ENCODE assay signal across 8 cellular contexts in the genomic region with DNA sequence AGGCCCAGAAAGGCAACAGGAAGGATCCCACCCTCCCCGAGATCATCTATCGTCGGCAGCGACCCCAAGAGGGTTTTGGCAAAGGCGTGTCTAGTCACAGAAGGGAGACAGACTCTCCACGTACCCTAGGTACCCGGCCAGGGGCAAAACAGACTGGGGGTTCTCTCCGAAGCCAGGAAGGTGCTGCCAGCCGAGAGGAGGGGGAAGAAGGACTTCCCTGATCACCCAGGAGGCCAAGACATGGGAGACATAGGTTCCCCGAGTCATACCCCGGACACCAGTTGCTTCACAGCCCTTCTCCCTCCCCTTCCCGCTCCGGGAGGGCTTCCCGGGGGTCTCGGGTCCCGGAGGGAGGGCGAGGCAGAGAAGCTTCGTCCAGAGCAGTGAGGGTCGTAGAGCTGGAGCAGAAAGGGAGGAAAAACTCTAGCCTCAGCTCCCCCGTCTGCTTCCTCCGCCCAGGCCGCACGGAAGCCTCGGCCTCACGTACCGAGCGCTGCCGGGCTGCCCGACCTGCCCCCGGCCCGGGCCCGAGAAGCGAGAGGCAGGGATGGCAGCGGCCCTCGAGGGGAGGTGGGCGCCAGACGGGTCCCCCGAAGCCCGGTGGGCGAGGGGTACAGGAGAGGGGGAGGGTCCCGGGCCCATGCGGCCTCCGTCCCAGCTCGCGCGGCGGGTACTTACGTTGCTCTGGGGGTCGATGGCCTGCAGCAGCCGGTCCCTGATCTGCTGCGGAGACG. TPM values are rescaled to one million over a fixed set of nuclear protein-coding genes. Genes with fewer than 3 reads are reported as not detected.
A peak's percentile ranks its signal among the peaks of the same experiment; 100 is the strongest.
DNase-seq lines count a peak whose midpoint lies in the region; ATAC-seq lines count a peak whose summit lies in the region.

No MANE protein-coding gene starts in this region.

- H3K14ac ChIP-seq in neuronal stem cell (ENCODE audit: low read length): no peak overlapping the region

- no peak overlapping the region for H4K91ac ChIP-seq in neuronal stem cell (ENCODE audit: low read depth, low read length, poor library complexity)

- H4K8ac ChIP-seq in neuronal stem cell (ENCODE audit: low read depth, low read length): no peak overlapping the region

- peak overlapping the region; percentile 84 for H3K4me3 ChIP-seq in CD4-positive, CD25-positive, alpha-beta regulatory T cell (ENCODE audit: low read depth, low read length)
- H3K4me3 ChIP-seq in esophagus (ENCODE audit: low read depth in 1 of 2, low read length in 2 of 2): peak overlapping the region; percentile 95 to 97
- peak overlapping the region; percentile 90 to 96 for H3K4me3 ChIP-seq in neuronal stem cell (ENCODE audit: low read length in 2 of 2)

- no peaks in the 10 kb centered on the region for H3K27me3 ChIP-seq in CD4-positive, CD25-positive, alpha-beta regulatory T cell (ENCODE audit: control insufficient read depth, insufficient read depth, low read length)
- H3K27me3 ChIP-seq in esophagus (ENCODE audit: control insufficient read depth in 1 of 2, insufficient read depth in 2 of 2, low read length in 2 of 2) (no peaks in the 10 kb centered on the region), neuronal stem cell (ENCODE audit: control insufficient read depth in 3 of 3, insufficient read depth in 3 of 3, low read depth in 1 of 3, low read length in 3 of 3) (no peaks in the 10 kb centered on the region)

- H3K4ac ChIP-seq in neuronal stem cell (ENCODE audit: low read length): no peak overlapping the region

- H2BK5ac ChIP-seq in neuronal stem cell (ENCODE audit: low read length): peak overlapping the region; percentile 26

- H3K4me1 ChIP-seq in CD4-positive, CD25-positive, alpha-beta regulatory T cell (ENCODE audit: control insufficient read depth, insufficient read depth, low read length, poor library complexity, severe bottlenecking): peaks cover 36% of the 10 kb centered on the region
- H3K4me1 ChIP-seq in esophagus (ENCODE audit: control insufficient read depth in 2 of 2, insufficient read depth in 2 of 2, low read length in 1 of 2): peaks cover 2 to 4% of the 10 kb centered on the region in 2 donors
- peaks cover 0 to 12% of the 10 kb centered on the region in 2 donors for H3K4me1 ChIP-seq in neuronal stem cell (ENCODE audit: control insufficient read depth in 2 of 2, insufficient read depth in 1 of 2, low read depth in 1 of 2, low read length in 2 of 2)

- H2BK120ac ChIP-seq in neuronal stem cell (ENCODE audit: low read depth, low read length): no peak overlapping the region

- H3K27ac ChIP-seq in CD4-positive, CD25-positive, alpha-beta regulatory T cell (ENCODE audit: insufficient read depth, low read length, poor library complexity, severe bottlenecking): peak overlapping the region; percentile 69
- H3K27ac ChIP-seq in esophagus (ENCODE audit: low read depth in 2 of 2, low read length in 1 of 2) (peak overlapping the region; percentile 78 to 81), neuronal stem cell (replicated peaks; ENCODE audit: low read length) (no peak overlapping the region)

- H2AK5ac ChIP-seq in neuronal stem cell (ENCODE audit: low read depth, low read length): peak overlapping the region; percentile 92

- ATAC-seq in CD4-positive, CD25-positive, alpha-beta regulatory T cell (ENCODE audit: low read depth in 2 of 2): no peak
- ATAC-seq in HG02763 (IDR thresholded peaks at IDR 0.05; ENCODE audit: unreplicated experiment): peak; percentile 6
- ATAC-seq in HG02938 (IDR thresholded peaks at IDR 0.05; ENCODE audit: unreplicated experiment): no peak
- ATAC-seq in HG03095 (IDR thresholded peaks at IDR 0.05; ENCODE audit: unreplicated experiment): no peak

- H3K36me3 Mint-ChIP-seq in CD4-positive, CD25-positive, alpha-beta regulatory T cell: peaks cover 11% of the 10 kb centered on the region

- peaks cover 26% of the 10 kb centered on the region for H3K36me3 ChIP-seq in CD4-positive, CD25-positive, alpha-beta regulatory T cell (ENCODE audit: control insufficient read depth, insufficient read depth, low read length)
- H3K36me3 ChIP-seq in esophagus (ENCODE audit: control insufficient read depth in 2 of 2, insufficient read depth in 2 of 2, low read length in 1 of 2) (peaks cover 5 to 8% of the 10 kb centered on the region in 2 donors), neuronal stem cell (replicated peaks in 1 of 2; ENCODE audit: control insufficient read depth in 2 of 2, insufficient read depth in 2 of 2, low read length in 2 of 2) (peaks cover 7 to 46% of the 10 kb centered on the region in 2 donors)

- H3K9me3 Mint-ChIP-seq in CD4-positive, CD25-positive, alpha-beta regulatory T cell: peaks cover 0 to 1% (median 0%) of the 10 kb centered on the region in 7 donors

- peak overlapping the region; percentile 91 to 95 (median 92) for H3K4me3 Mint-ChIP-seq in CD4-positive, CD25-positive, alpha-beta regulatory T cell

- peak overlapping the region; percentile 88 to 92 (median 92) for H3K27ac Mint-ChIP-seq in CD4-positive, CD25-positive, alpha-beta regulatory T cell

- no peaks in the 10 kb centered on the region for H3K9me3 ChIP-seq in CD4-positive, CD25-positive, alpha-beta regulatory T cell (ENCODE audit: control insufficient read depth in 2 of 2, low read length in 2 of 2)
- no peaks in the 10 kb centered on the region for H3K9me3 ChIP-seq in esophagus (ENCODE audit: control insufficient read depth in 2 of 2, insufficient read depth in 1 of 2, low read depth in 1 of 2, low read length in 1 of 2)
- H3K9me3 ChIP-seq in neuronal stem cell (replicated peaks in 1 of 2; ENCODE audit: control insufficient read depth in 2 of 2, insufficient read depth in 1 of 2, low read depth in 1 of 2, low read length in 2 of 2): no peaks in the 10 kb centered on the region

- H2BK12ac ChIP-seq in neuronal stem cell (ENCODE audit: low read length): no peak overlapping the region

- peaks cover 17 to 60% (median 42%) of the 10 kb centered on the region in 4 donors for H3K4me1 Mint-ChIP-seq in CD4-positive, CD25-positive, alpha-beta regulatory T cell

- H2AFZ ChIP-seq in neuronal stem cell (ENCODE audit: low read length): peak overlapping the region; percentile 84

- H3K9ac ChIP-seq in neuronal stem cell (ENCODE audit: low read depth, low read length, poor library complexity): peak overlapping the region; percentile 97

- H2BK15ac ChIP-seq in neuronal stem cell (ENCODE audit: low read length): no peak overlapping the region

- peak overlapping the region; percentile 86 for H3K18ac ChIP-seq in neuronal stem cell (ENCODE audit: low read length)

- 0 to 1% methylated on average over 39 to 52 of the region's 52 CpGs for WGBS in esophagus, 2 donors
- WGBS in neuronal stem cell (ENCODE audit: extremely low coverage in 2 of 2, insufficient read length in 2 of 2, insufficient replicate concordance in 1 of 2), 2 donors: no CpG with 5 or more reads among the region's 52 CpGs

- H3K23ac ChIP-seq in neuronal stem cell (ENCODE audit: low read depth, low read length, poor library complexity): no peak overlapping the region

- H3K79me1 ChIP-seq in neuronal stem cell (ENCODE audit: low read depth, low read length): peaks cover 9% of the 10 kb centered on the region

- DNase-seq in CD4-positive, CD25-positive, alpha-beta regulatory T cell: peak in 2 of 3 donors; percentile 19 to 23
- peak; percentile 9 to 16 for DNase-seq in activated CD4-positive, alpha-beta T cell treated with anti-CD3 and anti-CD28 coated beads, Interleukin-2, amount 50 U/mL, for 48 hours
- DNase-seq in neuronal stem cell (ENCODE audit: low spot score) (peak; percentile 17), Ammon's horn (ENCODE audit: low spot score) (no peak)

- peak overlapping the region; percentile 84 for H3K4me2 ChIP-seq in neuronal stem cell (ENCODE audit: insufficient read depth, low read length, poor library complexity, severe bottlenecking)

- H3K27me3 Mint-ChIP-seq in CD4-positive, CD25-positive, alpha-beta regulatory T cell: no peaks in the 10 kb centered on the region

RNA-seq across cellular contexts. Expression of a gene that starts 0.6 kb away (rescaled TPM):
- 62.5 TPM for total RNA-seq in CD4-positive, CD25-positive, alpha-beta regulatory T cell
- 1 to 10 TPM; 2.9 to 4.6 (median 3.9) TPM for polyA plus RNA-seq in CD4-positive, CD25-positive, alpha-beta regulatory T cell
- polyA plus RNA-seq in esophagus: 1 to 10 TPM; 5.0 to 5.5 TPM
- polyA plus RNA-seq in neuronal stem cell (2013, experiment 1 of 2): 4.4 TPM
- polyA plus RNA-seq in neuronal stem cell (2013, experiment 2 of 2): 4.7 TPM

RNA-seq across cellular contexts. Expression of a gene that starts 32.6 kb away (rescaled TPM):
- total RNA-seq in CD4-positive, CD25-positive, alpha-beta regulatory T cell: 71.0 TPM
- 10 to 100 TPM; 61.5 to 73.1 (median 65.6) TPM for polyA plus RNA-seq in CD4-positive, CD25-positive, alpha-beta regulatory T cell
- polyA plus RNA-seq in esophagus: 10 to 100 TPM; 41.3 to 52.0 TPM
- 72.1 TPM for polyA plus RNA-seq in neuronal stem cell (2013, experiment 1 of 2)
- 73.2 TPM for polyA plus RNA-seq in neuronal stem cell (2013, experiment 2 of 2)

RNA-seq across cellular contexts. Expression of a gene that starts 33.6 kb away (rescaled TPM):
- total RNA-seq in CD4-positive, CD25-positive, alpha-beta regulatory T cell: 1.0 TPM
- polyA plus RNA-seq in CD4-positive, CD25-positive, alpha-beta regulatory T cell: 1 to 10 TPM; 2.7 to 5.7 (median 3.8) TPM
- polyA plus RNA-seq in esophagus: 1 to 10 TPM; 1.3 to 2.6 TPM
- polyA plus RNA-seq in neuronal stem cell (2013, experiment 1 of 2): 1.0 TPM
- polyA plus RNA-seq in neuronal stem cell (2013, experiment 2 of 2): 1.1 TPM

RNA-seq across cellular contexts. Expression of a gene that starts 55.1 kb away (rescaled TPM):
- 93.1 TPM for total RNA-seq in CD4-positive, CD25-positive, alpha-beta regulatory T cell
- 10 to 100 TPM; 19.0 to 28.5 (median 24.6) TPM for polyA plus RNA-seq in CD4-positive, CD25-positive, alpha-beta regulatory T cell
- 10 to 100 TPM; 15.5 to 20.6 TPM for polyA plus RNA-seq in esophagus
- polyA plus RNA-seq in neuronal stem cell (2013, experiment 1 of 2): 23.9 TPM
- polyA plus RNA-seq in neuronal stem cell (2013, experiment 2 of 2): 24.3 TPM
